Comparison of ENCODE assay signal across 1 cellular context in the genomic region with DNA sequence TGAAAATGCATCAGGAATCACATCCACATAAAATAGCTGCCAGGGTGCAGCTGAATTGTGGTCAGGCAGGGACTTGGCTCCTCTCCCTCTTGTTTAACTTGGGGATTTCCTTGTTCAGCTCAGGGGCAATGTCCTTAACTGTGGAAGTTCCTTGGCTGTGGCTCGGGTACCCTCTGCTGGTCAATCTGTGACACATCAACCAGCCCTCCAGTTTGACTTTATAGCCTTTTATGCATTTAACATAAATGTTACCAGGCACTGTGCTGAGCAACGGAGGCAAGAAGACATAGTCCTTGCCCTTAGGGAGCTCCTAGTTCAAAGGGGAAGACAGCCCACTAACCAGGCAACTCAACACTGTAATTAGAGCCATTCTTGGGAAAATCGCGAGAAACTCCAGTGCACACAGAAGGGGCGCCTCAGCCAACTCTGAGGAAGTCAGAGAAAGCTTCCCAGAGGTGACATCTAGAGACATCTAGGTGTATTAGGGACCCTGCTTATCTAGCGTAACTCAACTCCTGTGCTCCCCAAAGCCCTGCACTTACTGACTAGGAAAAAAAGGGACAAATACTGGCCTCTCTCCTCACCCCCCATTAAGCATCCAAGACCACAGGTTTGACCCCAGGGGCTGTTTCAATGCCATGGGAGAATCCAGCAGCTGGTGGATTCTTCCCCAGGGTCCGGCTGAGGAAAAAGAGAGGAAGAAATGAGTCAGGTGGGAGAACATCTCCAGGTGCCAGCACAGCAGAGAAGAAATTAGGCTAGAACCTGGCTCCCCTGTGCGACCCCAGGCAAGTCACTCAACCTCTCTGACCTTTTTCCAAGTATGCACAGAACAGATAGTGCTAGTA.
TF ChIP-seq lines count a peak whose summit lies in the region.

No MANE protein-coding gene starts in this region.

TF ChIP-seq in neural cell, 6 proteins besides CTCF, POLR2A, EP300 and RAD21:
- TF ChIP-seq SMC3 (conservative IDR thresholded peaks at IDR 0.05; ENCODE audit: poor library complexity), result peak; percentile 88
- TF ChIP-seq, protein P1, sequence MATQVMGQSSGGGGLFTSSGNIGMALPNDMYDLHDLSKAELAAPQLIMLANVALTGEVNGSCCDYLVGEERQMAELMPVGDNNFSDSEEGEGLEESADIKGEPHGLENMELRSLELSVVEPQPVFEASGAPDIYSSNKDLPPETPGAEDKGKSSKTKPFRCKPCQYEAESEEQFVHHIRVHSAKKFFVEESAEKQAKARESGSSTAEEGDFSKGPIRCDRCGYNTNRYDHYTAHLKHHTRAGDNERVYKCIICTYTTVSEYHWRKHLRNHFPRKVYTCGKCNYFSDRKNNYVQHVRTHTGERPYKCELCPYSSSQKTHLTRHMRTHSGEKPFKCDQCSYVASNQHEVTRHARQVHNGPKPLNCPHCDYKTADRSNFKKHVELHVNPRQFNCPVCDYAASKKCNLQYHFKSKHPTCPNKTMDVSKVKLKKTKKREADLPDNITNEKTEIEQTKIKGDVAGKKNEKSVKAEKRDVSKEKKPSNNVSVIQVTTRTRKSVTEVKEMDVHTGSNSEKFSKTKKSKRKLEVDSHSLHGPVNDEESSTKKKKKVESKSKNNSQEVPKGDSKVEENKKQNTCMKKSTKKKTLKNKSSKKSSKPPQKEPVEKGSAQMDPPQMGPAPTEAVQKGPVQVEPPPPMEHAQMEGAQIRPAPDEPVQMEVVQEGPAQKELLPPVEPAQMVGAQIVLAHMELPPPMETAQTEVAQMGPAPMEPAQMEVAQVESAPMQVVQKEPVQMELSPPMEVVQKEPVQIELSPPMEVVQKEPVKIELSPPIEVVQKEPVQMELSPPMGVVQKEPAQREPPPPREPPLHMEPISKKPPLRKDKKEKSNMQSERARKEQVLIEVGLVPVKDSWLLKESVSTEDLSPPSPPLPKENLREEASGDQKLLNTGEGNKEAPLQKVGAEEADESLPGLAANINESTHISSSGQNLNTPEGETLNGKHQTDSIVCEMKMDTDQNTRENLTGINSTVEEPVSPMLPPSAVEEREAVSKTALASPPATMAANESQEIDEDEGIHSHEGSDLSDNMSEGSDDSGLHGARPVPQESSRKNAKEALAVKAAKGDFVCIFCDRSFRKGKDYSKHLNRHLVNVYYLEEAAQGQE (IDR thresholded peaks at IDR 0.05; ENCODE audit: borderline replicate concordance), result no peak
- no peak for TF ChIP-seq MXI1 (conservative IDR thresholded peaks at IDR 0.05; ENCODE audit: poor library complexity, severe bottlenecking)
